Comparison of ENCODE assay signal across 12 cellular contexts in the genomic region with DNA sequence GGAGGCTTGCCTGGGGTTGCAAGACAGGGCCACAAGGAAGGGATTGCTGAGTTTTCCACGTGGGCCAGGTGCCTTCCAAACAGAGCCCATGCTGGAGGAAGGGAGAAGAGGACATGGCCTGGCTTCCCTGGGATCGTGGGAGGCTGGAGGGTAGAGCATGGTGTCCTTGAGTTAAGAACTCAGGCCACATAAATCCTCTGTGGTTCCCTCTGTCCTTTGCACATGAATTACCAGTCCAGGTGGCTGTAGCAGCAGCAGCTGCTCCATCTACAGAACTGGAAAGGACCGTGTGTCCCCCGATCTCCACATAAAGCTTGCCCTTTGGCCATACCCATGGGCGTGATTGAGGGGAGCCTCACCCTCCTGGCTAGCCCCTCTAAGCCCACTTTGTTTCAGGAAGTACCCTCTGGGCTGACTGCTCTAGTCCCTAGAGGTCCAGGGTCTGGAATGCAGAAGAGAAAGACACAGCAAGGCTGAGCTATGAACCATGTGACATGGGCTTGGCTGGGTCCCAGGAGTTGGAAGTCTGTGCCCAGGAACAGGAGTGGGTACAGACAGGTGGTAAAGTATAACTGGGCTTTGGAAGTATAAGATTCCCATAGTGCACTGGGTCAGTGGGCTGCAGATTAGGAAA.
DNase-seq lines count a peak whose midpoint lies in the region; ATAC-seq and TF ChIP-seq lines count a peak whose summit lies in the region.
"Had no signal": no experiment of that assay in that cellular context is flagged by ENCODE, and none has a peak within 500 bp of the region (broad histone marks: within the 10 kb centered on the region; RNA-seq: fewer than 3 reads in every experiment).

No MANE protein-coding gene starts in this region.

- ATAC-seq in heart left ventricle, result peak; percentile 65 to 86 (median 77)
- ATAC-seq in GM21367 (IDR thresholded peaks at IDR 0.05; ENCODE audit: unreplicated experiment), result no peak
- ATAC-seq in HG03135 (IDR thresholded peaks at IDR 0.05; ENCODE audit: unreplicated experiment), result no peak
- ATAC-seq in GM18502 (IDR thresholded peaks at IDR 0.05; ENCODE audit: poor library complexity, unreplicated experiment), result no peak

- H3K9ac ChIP-seq in neuronal stem cell (ENCODE audit: low read depth, low read length, poor library complexity), result no peak overlapping the region

- peak overlapping the region; percentile 54 for H3K27ac ChIP-seq in CD8-positive, alpha-beta memory T cell (ENCODE audit: low read depth, low read length)
- H3K27ac ChIP-seq in heart left ventricle, result no peak overlapping the region
- no peak overlapping the region for H3K27ac ChIP-seq in neuronal stem cell (replicated peaks; ENCODE audit: low read length)
- H3K27ac ChIP-seq: SK-N-MC had no signal

- H3K4me2 ChIP-seq in neuronal stem cell (ENCODE audit: insufficient read depth, low read length, poor library complexity, severe bottlenecking), result no peak overlapping the region

- WGBS in heart left ventricle, 4 donors, result 61 to 71% (median 67%) methylated on average over 5 of the region's 5 CpGs
- no CpG with 5 or more reads among the region's 5 CpGs for WGBS in neuronal stem cell (ENCODE audit: extremely low coverage in 2 of 2, insufficient read length in 2 of 2, insufficient replicate concordance in 1 of 2), 2 donors

- intact Hi-C loops in heart left ventricle (cut with DNase I), result no loop called here

- no peak for TF ChIP-seq POLR2A in heart left ventricle (IDR thresholded peaks at IDR 0.05)

- H3K9me3 Mint-ChIP-seq in CD8-positive, alpha-beta memory T cell, result no peaks in the 10 kb centered on the region
- H3K9me3 Mint-ChIP-seq: WTC11 had no signal

- no peak overlapping the region for H2BK5ac ChIP-seq in neuronal stem cell (ENCODE audit: low read length)

- H3K4ac ChIP-seq in neuronal stem cell (ENCODE audit: low read length), result no peak overlapping the region

- TF ChIP-seq CTCF in heart left ventricle (IDR thresholded peaks at IDR 0.05), result no peak

- POLR2A ChIA-PET in CD8-positive, alpha-beta memory T cell (lab: Charles Lee), result no interaction called here

- no peak overlapping the region for H2BK15ac ChIP-seq in neuronal stem cell (ENCODE audit: low read length)

- H3K23ac ChIP-seq in neuronal stem cell (ENCODE audit: low read depth, low read length, poor library complexity), result no peak overlapping the region

- no peak for DNase-seq in CD8-positive, alpha-beta memory T cell
- DNase-seq in NCI-H82 (lab: John Stamatoyannopoulos, UW) (peak; percentile 55), heart left ventricle (peak in 4 of 5 donors; percentile 36 to 70 (median 56)), neuronal stem cell (ENCODE audit: low spot score) (no peak), T-helper 9 cell (no peak)
- DNase-seq: activated naive CD4-positive, alpha-beta T cell; effector CD4-positive, alpha-beta T cell had no signal

- CTCF ChIA-PET in CD8-positive, alpha-beta memory T cell (lab: Charles Lee), result no interaction called here

- H3K79me1 ChIP-seq in neuronal stem cell (ENCODE audit: low read depth, low read length), result no peaks in the 10 kb centered on the region

- H2AK5ac ChIP-seq in neuronal stem cell (ENCODE audit: low read depth, low read length), result no peak overlapping the region

- H2AFZ ChIP-seq in neuronal stem cell (ENCODE audit: low read length), result no peak overlapping the region

- peak overlapping the region; percentile 15 for H3K18ac ChIP-seq in neuronal stem cell (ENCODE audit: low read length)

- no peak overlapping the region for H3K27ac Mint-ChIP-seq in CD8-positive, alpha-beta memory T cell
- H3K27ac Mint-ChIP-seq: WTC11 had no signal

- H4K91ac ChIP-seq in neuronal stem cell (ENCODE audit: low read depth, low read length, poor library complexity), result no peak overlapping the region

- H2BK12ac ChIP-seq in neuronal stem cell (ENCODE audit: low read length), result no peak overlapping the region

- peaks cover 6 to 7% of the 10 kb centered on the region in 2 donors for H3K27me3 Mint-ChIP-seq in CD8-positive, alpha-beta memory T cell

- no peak overlapping the region for H3K14ac ChIP-seq in neuronal stem cell (ENCODE audit: low read length)

- H3K27me3 ChIP-seq in CD8-positive, alpha-beta memory T cell (ENCODE audit: insufficient read depth, low read length, poor library complexity, severe bottlenecking), result no peaks in the 10 kb centered on the region
- H3K27me3 ChIP-seq in heart left ventricle (no peaks in the 10 kb centered on the region), neuronal stem cell (ENCODE audit: control insufficient read depth in 3 of 3, insufficient read depth in 3 of 3, low read depth in 1 of 3, low read length in 3 of 3) (peaks cover 0 to 15% (median 0%) of the 10 kb centered on the region in 3 experiments)

- H3K36me3 Mint-ChIP-seq in CD8-positive, alpha-beta memory T cell, result no peaks in the 10 kb centered on the region
- H3K36me3 Mint-ChIP-seq: WTC11 had no signal

- no peaks in the 10 kb centered on the region for H3K4me1 ChIP-seq in CD8-positive, alpha-beta memory T cell (ENCODE audit: insufficient read depth, low read length)
- H3K4me1 ChIP-seq in heart left ventricle (peaks cover 0 to 43% (median 0%) of the 10 kb centered on the region in 12 donors), neuronal stem cell (ENCODE audit: control insufficient read depth in 2 of 2, insufficient read depth in 1 of 2, low read depth in 1 of 2, low read length in 2 of 2) (peaks cover 0 to 43% of the 10 kb centered on the region in 2 donors)

- peaks cover 0 to 4% (median 0%) of the 10 kb centered on the region in 3 donors for H3K4me1 Mint-ChIP-seq in CD8-positive, alpha-beta memory T cell

- no peaks in the 10 kb centered on the region for H3K9me3 ChIP-seq in CD8-positive, alpha-beta memory T cell (ENCODE audit: low read length)
- H3K9me3 ChIP-seq in heart left ventricle, result no peaks in the 10 kb centered on the region
- H3K9me3 ChIP-seq in neuronal stem cell (replicated peaks in 1 of 2; ENCODE audit: control insufficient read depth in 2 of 2, insufficient read depth in 1 of 2, low read depth in 1 of 2, low read length in 2 of 2), result no peaks in the 10 kb centered on the region

- H2BK120ac ChIP-seq in neuronal stem cell (ENCODE audit: low read depth, low read length), result no peak overlapping the region

- H3K36me3 ChIP-seq in CD8-positive, alpha-beta memory T cell (ENCODE audit: insufficient read depth, low read length), result no peaks in the 10 kb centered on the region
- H3K36me3 ChIP-seq in heart left ventricle (no peaks in the 10 kb centered on the region), neuronal stem cell (replicated peaks in 1 of 2; ENCODE audit: control insufficient read depth in 2 of 2, insufficient read depth in 2 of 2, low read length in 2 of 2) (no peaks in the 10 kb centered on the region)

- H3K4me3 Mint-ChIP-seq in CD8-positive, alpha-beta memory T cell, result no peak overlapping the region
- H3K4me3 Mint-ChIP-seq: WTC11 had no signal

- no peak overlapping the region for H4K8ac ChIP-seq in neuronal stem cell (ENCODE audit: low read depth, low read length)

- no peak overlapping the region for H3K4me3 ChIP-seq in CD8-positive, alpha-beta memory T cell (ENCODE audit: low read length)
- H3K4me3 ChIP-seq in heart left ventricle (no peak overlapping the region), neuronal stem cell (ENCODE audit: low read length in 2 of 2) (no peak overlapping the region)
- H3K4me3 ChIP-seq: SK-N-MC had no signal

Comparison
In these comparisons a context has a peak if more than half of its experiments do, and no peak if none do; other contexts are left out.
1. DNase-seq: peak in NCI-H82 (single experiment) and heart left ventricle (4 of 5); none in CD8-positive, alpha-beta memory T cell (0 of 5), neuronal stem cell (single experiment) and T-helper 9 cell (single experiment).
2. ATAC-seq: peak in heart left ventricle (4 of 4); none in GM21367 (single experiment), HG03135 (single experiment) and GM18502 (single experiment).